In the genomic region with DNA sequence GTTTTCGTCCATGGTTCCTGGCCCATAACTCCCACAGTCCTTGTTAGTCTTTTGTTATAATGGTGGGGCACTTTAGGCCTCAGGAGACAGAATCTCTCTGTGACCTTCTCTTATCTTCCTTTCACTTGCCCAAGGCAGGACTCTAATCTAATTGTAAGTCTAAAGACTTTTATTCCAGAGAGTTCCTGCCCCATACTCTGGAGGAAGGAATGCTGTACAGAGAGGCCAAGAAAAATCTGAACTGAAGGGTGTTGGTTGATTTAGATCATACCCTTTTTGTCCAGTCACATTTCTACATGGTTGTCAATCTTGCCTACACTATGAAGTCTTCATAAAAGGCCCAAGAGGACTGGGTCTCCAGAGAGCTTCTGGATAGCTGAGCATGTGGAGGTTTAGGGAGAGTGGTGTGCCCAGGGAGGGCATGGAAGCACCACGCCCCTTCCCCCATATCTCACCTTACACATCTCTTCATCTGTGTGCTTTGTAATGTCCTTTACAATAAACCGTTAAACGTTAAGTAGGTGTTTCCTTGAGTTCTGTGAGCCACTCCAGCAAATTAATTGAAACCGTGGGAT, we compare ENCODE assay signal across 13 cellular contexts.
DNase-seq lines count a peak whose midpoint lies in the region; ATAC-seq and TF ChIP-seq lines count a peak whose summit lies in the region.
"Had no signal": no experiment of that assay in that cellular context is flagged by ENCODE, and none has a peak within 500 bp of the region (broad histone marks: within the 10 kb centered on the region; RNA-seq: fewer than 3 reads in every experiment).

No MANE protein-coding gene starts in this region.

- H3K27ac ChIP-seq in KOPT-K1 (ENCODE audit: low read depth, low read length, poor library complexity, severe bottlenecking) (peak overlapping the region; percentile 37), esophagus squamous epithelium (peak overlapping the region in 3 of 4 donors; percentile 6 to 22 (median 8))

- no peak overlapping the region for H3K4me3 Mint-ChIP-seq in activated CD8-positive, alpha-beta T cell treated with anti-CD3 and anti-CD28 coated beads for 36 hours
- H3K4me3 Mint-ChIP-seq in activated CD8-positive, alpha-beta T cell treated with anti-CD3 and anti-CD28 coated beads, Interleukin-2, amount 10 ng/mL, durations not matched to agents 7 days and 5 days = no peak overlapping the region
- H3K4me3 Mint-ChIP-seq in stimulated activated memory B cell treated with anti-CD40 and anti-IgM and Interleukin-4, amounts not matched to agents 10 μg/mL and 1 μg/mL and 100 μg/mL, for 72 hours = peak overlapping the region; percentile 28

- 85 to 88% methylated on average over 2 to 4 of the region's 5 CpGs for WGBS in esophagus squamous epithelium, 2 donors

- H3K9me3 Mint-ChIP-seq in activated CD8-positive, alpha-beta T cell treated with anti-CD3 and anti-CD28 coated beads for 36 hours = no peaks in the 10 kb centered on the region
- H3K9me3 Mint-ChIP-seq in activated CD8-positive, alpha-beta T cell treated with anti-CD3 and anti-CD28 coated beads, Interleukin-2, amount 10 ng/mL, durations not matched to agents 7 days and 5 days (ENCODE audit: insufficient read depth) = no peaks in the 10 kb centered on the region
- no peaks in the 10 kb centered on the region for H3K9me3 Mint-ChIP-seq in stimulated activated memory B cell treated with anti-CD40 and anti-IgM and Interleukin-4, amounts not matched to agents 10 μg/mL and 1 μg/mL and 100 μg/mL, for 72 hours

- DNase-seq in activated CD8-positive, alpha-beta T cell treated with anti-CD3 and anti-CD28 coated beads for 36 hours = no peak
- DNase-seq in activated CD8-positive, alpha-beta T cell treated with anti-CD3 and anti-CD28 coated beads, Interleukin-2, amount 10 ng/mL, durations not matched to agents 7 days and 5 days = no peak
- DNase-seq in esophagus squamous epithelium (lab: John Stamatoyannopoulos, UW) (no peak), AG08396 (ENCODE audit: low spot score) (no peak)
- DNase-seq in stimulated activated CD4-positive, alpha-beta T cell treated with anti-CD3 and anti-CD28 coated beads, Interleukin-4, amount 100 ng/mL, for 1 hour = no peak
- DNase-seq: activated gamma-delta T cell, kidney, NCI-H446 treated with DMSO at 0.1 percent for 48 hours, SHP77 treated with DMSO at 0.1 percent for 48 hours had no signal

- POLR2A ChIA-PET in activated CD8-positive, alpha-beta T cell treated with anti-CD3 and anti-CD28 coated beads for 36 hours (lab: Charles Lee) = no interaction called here
- POLR2A ChIA-PET in activated CD8-positive, alpha-beta T cell treated with anti-CD3 and anti-CD28 coated beads, Interleukin-2, amount 10 ng/mL, durations not matched to agents 7 days and 5 days (lab: Charles Lee) = interaction anchor here (2.6 kb wide), 1 partner anchor 12 kb away, joined by 14 read pairs; no protein-coding TSS in a partner anchor

- peaks cover 3% of the 10 kb centered on the region for H3K36me3 Mint-ChIP-seq in activated CD8-positive, alpha-beta T cell treated with anti-CD3 and anti-CD28 coated beads for 36 hours (ENCODE audit: low read depth)
- H3K36me3 Mint-ChIP-seq in activated CD8-positive, alpha-beta T cell treated with anti-CD3 and anti-CD28 coated beads, Interleukin-2, amount 10 ng/mL, durations not matched to agents 7 days and 5 days (ENCODE audit: low read depth) = peaks cover 4% of the 10 kb centered on the region
- H3K36me3 Mint-ChIP-seq in stimulated activated memory B cell treated with anti-CD40 and anti-IgM and Interleukin-4, amounts not matched to agents 10 μg/mL and 1 μg/mL and 100 μg/mL, for 72 hours = no peaks in the 10 kb centered on the region

- H3K4me3 ChIP-seq in esophagus squamous epithelium = no peak overlapping the region
- H3K4me3 ChIP-seq: thoracic aorta had no signal

- no peaks in the 10 kb centered on the region for H3K27me3 ChIP-seq in esophagus squamous epithelium

- H3K36me3 ChIP-seq in KOPT-K1 (ENCODE audit: insufficient read depth, low read length) (no peaks in the 10 kb centered on the region), esophagus squamous epithelium (no peaks in the 10 kb centered on the region)
- H3K36me3 ChIP-seq: thoracic aorta had no signal

- CTCF ChIA-PET in activated CD8-positive, alpha-beta T cell treated with anti-CD3 and anti-CD28 coated beads for 36 hours (lab: Charles Lee) = no interaction called here
- CTCF ChIA-PET in activated CD8-positive, alpha-beta T cell treated with anti-CD3 and anti-CD28 coated beads, Interleukin-2, amount 10 ng/mL, durations not matched to agents 7 days and 5 days (lab: Charles Lee) = no interaction called here

- no peak for TF ChIP-seq POLR2A in esophagus squamous epithelium (IDR thresholded peaks at IDR 0.05)

- peaks cover 74% of the 10 kb centered on the region for H3K4me1 Mint-ChIP-seq in activated CD8-positive, alpha-beta T cell treated with anti-CD3 and anti-CD28 coated beads for 36 hours (ENCODE audit: low read depth)
- H3K4me1 Mint-ChIP-seq in activated CD8-positive, alpha-beta T cell treated with anti-CD3 and anti-CD28 coated beads, Interleukin-2, amount 10 ng/mL, durations not matched to agents 7 days and 5 days (ENCODE audit: low read depth) = peaks cover 57% of the 10 kb centered on the region
- H3K4me1 Mint-ChIP-seq in stimulated activated memory B cell treated with anti-CD40 and anti-IgM and Interleukin-4, amounts not matched to agents 10 μg/mL and 1 μg/mL and 100 μg/mL, for 72 hours = peaks cover 66% of the 10 kb centered on the region

- H3K9me3 ChIP-seq in KOPT-K1 (ENCODE audit: insufficient read depth, low read length, poor library complexity, severe bottlenecking) = no peaks in the 10 kb centered on the region
- no peaks in the 10 kb centered on the region for H3K9me3 ChIP-seq in esophagus squamous epithelium
- H3K9me3 ChIP-seq: thoracic aorta had no signal

- no peak for TF ChIP-seq CTCF in activated CD8-positive, alpha-beta T cell treated with anti-CD3 and anti-CD28 coated beads for 36 hours (IDR thresholded peaks at IDR 0.05)
- no peak for TF ChIP-seq CTCF in esophagus squamous epithelium (IDR thresholded peaks at IDR 0.05)

- no peaks in the 10 kb centered on the region for H3K27me3 Mint-ChIP-seq in activated CD8-positive, alpha-beta T cell treated with anti-CD3 and anti-CD28 coated beads for 36 hours
- no peaks in the 10 kb centered on the region for H3K27me3 Mint-ChIP-seq in activated CD8-positive, alpha-beta T cell treated with anti-CD3 and anti-CD28 coated beads, Interleukin-2, amount 10 ng/mL, durations not matched to agents 7 days and 5 days (ENCODE audit: low read depth)
- H3K27me3 Mint-ChIP-seq in stimulated activated memory B cell treated with anti-CD40 and anti-IgM and Interleukin-4, amounts not matched to agents 10 μg/mL and 1 μg/mL and 100 μg/mL, for 72 hours = no peaks in the 10 kb centered on the region

- peaks cover 6 to 90% (median 26%) of the 10 kb centered on the region in 3 donors for H3K4me1 ChIP-seq in esophagus squamous epithelium

- no peak for ATAC-seq in activated CD8-positive, alpha-beta T cell treated with anti-CD3 and anti-CD28 coated beads for 36 hours
- ATAC-seq in activated CD8-positive, alpha-beta T cell treated with anti-CD3 and anti-CD28 coated beads, Interleukin-2, amount 10 ng/mL, durations not matched to agents 7 days and 5 days = no peak
- no peak for ATAC-seq in stimulated activated memory B cell treated with anti-CD40 and anti-IgM and Interleukin-4, amounts not matched to agents 10 μg/mL and 1 μg/mL and 100 μg/mL, for 72 hours
- ATAC-seq in GM18873 (IDR thresholded peaks at IDR 0.05; ENCODE audit: low FRiP score, unreplicated experiment) = no peak

- H3K27ac Mint-ChIP-seq in activated CD8-positive, alpha-beta T cell treated with anti-CD3 and anti-CD28 coated beads for 36 hours = peak overlapping the region; percentile 78
- H3K27ac Mint-ChIP-seq in activated CD8-positive, alpha-beta T cell treated with anti-CD3 and anti-CD28 coated beads, Interleukin-2, amount 10 ng/mL, durations not matched to agents 7 days and 5 days = no peak overlapping the region
- peak overlapping the region; percentile 63 for H3K27ac Mint-ChIP-seq in stimulated activated memory B cell treated with anti-CD40 and anti-IgM and Interleukin-4, amounts not matched to agents 10 μg/mL and 1 μg/mL and 100 μg/mL, for 72 hours

- intact Hi-C loops in activated CD8-positive, alpha-beta T cell treated with anti-CD3 and anti-CD28 coated beads for 36 hours (cut with micrococcal nuclease) = loop anchor here (5.0 kb wide), 1 partner anchor 38 kb away; no protein-coding TSS in a partner anchor
- intact Hi-C loops in esophagus squamous epithelium (cut with DNase I) = no loop called here
